17 cellular contexts compared by ENCODE assay signal in the genomic region with DNA sequence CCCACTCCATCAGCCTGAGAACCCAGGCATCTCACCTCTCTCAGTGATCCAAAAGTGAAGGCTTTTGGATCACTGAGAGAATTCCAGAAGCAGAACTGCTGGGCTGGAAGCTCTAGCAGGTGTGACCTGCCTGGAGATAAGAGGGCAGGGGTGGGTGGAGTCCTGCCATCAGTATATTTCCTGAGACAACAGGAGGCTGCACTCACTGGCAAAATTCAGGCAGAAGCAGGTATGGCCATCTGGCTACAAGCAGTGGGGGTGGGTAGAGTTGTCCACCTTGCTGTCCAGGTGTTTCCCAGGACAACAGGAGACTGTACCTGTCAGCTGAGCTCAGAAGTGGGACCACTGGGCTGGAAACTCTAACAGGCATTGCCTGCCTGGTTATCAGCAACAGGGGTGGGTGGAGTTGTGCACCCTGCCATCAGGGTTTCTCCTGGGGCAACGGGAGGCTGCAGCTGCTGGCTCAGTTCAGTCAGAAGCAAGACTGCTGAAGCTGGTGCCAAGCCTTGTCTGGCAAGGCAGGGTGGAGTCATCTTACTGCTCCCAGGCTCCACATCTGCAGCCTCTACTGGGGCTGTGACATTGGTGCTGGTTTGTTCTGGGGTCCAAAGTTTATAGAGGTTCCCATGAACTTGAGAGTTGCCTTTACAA. TPM values are rescaled to one million over a fixed set of nuclear protein-coding genes. Genes with fewer than 3 reads are reported as not detected.
"Had no signal": no experiment of that assay in that cellular context is flagged by ENCODE, and none has a peak within 500 bp of the region (broad histone marks: within the 10 kb centered on the region; RNA-seq: fewer than 3 reads in every experiment).

No MANE protein-coding gene starts in this region.

- ATAC-seq: activated CD4-positive, alpha-beta T cell treated with anti-CD3 and anti-CD28 coated beads for 36 hours; activated naive CD8-positive, alpha-beta T cell treated with anti-CD3 and anti-CD28 coated beads, Interleukin-2, amount 50 U/mL, for 24 hours; gastroesophageal sphincter; left ventricle myocardium superior had no signal

- DNase-seq: activated CD4-positive, alpha-beta memory T cell treated with anti-CD3 and anti-CD28 coated beads, Interleukin-2, amount 10 ng/mL, durations not matched to agents 7 days and 5 days; activated CD4-positive, alpha-beta T cell treated with anti-CD3 and anti-CD28 coated beads for 36 hours; activated naive CD8-positive, alpha-beta T cell treated with anti-CD3 and anti-CD28 coated beads, Interleukin-2, amount 50 U/mL, for 24 hours; activated T-cell treated with anti-CD3 and anti-CD28 coated beads, Interleukin-2, amount 50 U/mL, for 48 hours; left ventricle myocardium superior; retina; thyroid gland; WERI-Rb-1 had no signal

- H3K27ac ChIP-seq: cardiac muscle cell, gastroesophageal sphincter, neural progenitor cell, thyroid gland, vagina, WERI-Rb-1 had no signal

RNA-seq across cellular contexts. Expression of gene SFTPD, which starts 47.2 kb away (rescaled TPM):
- total RNA-seq: activated CD4-positive, alpha-beta memory T cell treated with anti-CD3 and anti-CD28 coated beads, Interleukin-2, amount 10 ng/mL, durations not matched to agents 7 days and 5 days; activated CD4-positive, alpha-beta T cell treated with anti-CD3 and anti-CD28 coated beads for 36 hours; endothelial cell of umbilical vein; fibroblast of lung; kidney epithelial cell; mesenteric fat pad; skeletal muscle tissue; vagina had no signal
- polyA plus RNA-seq: endothelial cell of umbilical vein, fibroblast of lung had no signal
